8 cellular contexts compared by ENCODE assay signal in the genomic region with DNA sequence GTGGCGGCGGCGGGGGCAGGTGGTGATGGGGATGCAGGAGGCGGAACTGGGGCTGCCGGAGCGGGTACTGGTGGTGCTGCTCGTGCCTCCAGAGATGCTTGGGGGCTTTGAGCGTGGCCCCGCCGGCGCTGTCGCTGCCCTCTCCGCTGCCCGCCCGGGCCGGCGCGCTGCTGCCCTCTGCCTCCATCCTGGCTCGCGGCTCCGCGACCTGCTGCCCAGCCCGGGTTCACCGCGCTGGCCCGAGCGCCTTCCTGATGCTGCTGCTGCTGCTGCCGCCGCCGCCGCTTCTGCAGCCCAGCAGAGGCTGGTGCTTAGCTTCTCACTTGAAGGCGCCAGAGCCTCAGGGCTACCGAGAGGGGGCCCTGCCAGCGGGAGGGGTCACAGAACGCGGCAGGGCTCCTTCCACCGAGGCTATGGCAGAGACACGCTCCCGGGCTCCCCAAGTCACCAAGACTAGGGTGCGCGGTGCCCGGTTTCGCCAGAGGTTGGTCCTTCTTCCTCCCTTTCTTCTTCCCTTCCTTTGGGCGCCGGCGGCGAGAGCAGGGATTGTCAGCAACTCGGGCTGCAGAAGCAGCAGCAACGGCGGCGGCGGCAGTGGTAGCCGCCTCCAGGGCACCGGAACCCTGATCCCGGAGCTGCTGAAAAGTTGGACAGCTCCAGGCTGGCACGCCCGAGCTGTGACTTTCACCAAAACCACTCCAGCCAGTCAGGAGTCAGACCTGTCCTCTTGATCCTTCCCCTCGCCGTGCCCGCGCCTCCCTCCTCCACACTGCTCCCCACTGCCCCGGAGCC. TPM values are rescaled to one million over a fixed set of nuclear protein-coding genes. Genes with fewer than 3 reads are reported as not detected.
DNase-seq lines count a peak whose midpoint lies in the region; ATAC-seq, FAIRE-seq and TF ChIP-seq lines count a peak whose summit lies in the region.

A gene (minus strand): TSS at position 291 of the 792 bp plus-strand sequence.

- H3K4me3 ChIP-seq in ACC112 (ENCODE audit: low read depth, low read length): peak within 1 kb of the TSS; percentile 59; the same call in 1 of the 2 replicates
- no peak within 1 kb of the TSS for H3K4me3 ChIP-seq in GM12865 (ENCODE audit: low read depth, low read length)
- peak within 1 kb of the TSS; percentile 48 to 64 (median 53) for H3K4me3 ChIP-seq in H1 (ENCODE audit: extremely low read depth in 1 of 4, insufficient read depth in 2 of 4, low read depth in 3 of 4, low read length in 4 of 4)
- H3K4me3 ChIP-seq in lung: no peak within 1 kb of the TSS
- H3K4me3 ChIP-seq in suprapubic skin: peak within 1 kb of the TSS; percentile 24

- H3K9ac ChIP-seq in H1 (replicated peaks in 1 of 4; ENCODE audit: extremely low read depth in 1 of 4, low read depth in 3 of 4, low read length in 3 of 4): no peak within 1 kb of the TSS

- H3K9me3 ChIP-seq in H1 (ENCODE audit: insufficient read depth in 2 of 2, low read depth in 1 of 2, low read length in 1 of 2) (no peaks in the 10 kb centered on the region), lung (ENCODE audit: control insufficient read depth in 2 of 2, insufficient read depth in 1 of 2, low read length in 1 of 2) (peaks cover 0 to 2% of the 10 kb centered on the region in 2 donors), suprapubic skin (no peaks in the 10 kb centered on the region)

- H3K23ac ChIP-seq in H1 (ENCODE audit: insufficient read length): no peak within 1 kb of the TSS

- no peak within 1 kb of the TSS for H2BK5ac ChIP-seq in H1 (ENCODE audit: low read depth, low read length)

- TF ChIP-seq CTCF in GM12865 (IDR thresholded peaks at IDR 0.05; ENCODE audit: insufficient read depth, low read depth, low read length, missing control alignments): no peak
- peak in 1 of 3 experiments; percentile 1; a peak in 1 of 4 replicates for TF ChIP-seq CTCF in H1 (IDR thresholded peaks at IDR 0.05; ENCODE audit: control extremely low read depth in 1 of 3, insufficient read depth in 1 of 3, low read depth in 1 of 3, low read length in 3 of 3)
- TF ChIP-seq CTCF in lung (IDR thresholded peaks at IDR 0.05; ENCODE audit: control extremely low read depth, extremely low read depth): no peak
- no peak for TF ChIP-seq CTCF in suprapubic skin (IDR thresholded peaks at IDR 0.05)

- H4K91ac ChIP-seq in H1 (replicated peaks; ENCODE audit: insufficient read length, low read length): no peak within 1 kb of the TSS

- no peaks in the 10 kb centered on the region for H3K4me1 ChIP-seq in ACC112 (ENCODE audit: control insufficient read depth, insufficient read depth, low read length, unreplicated experiment)
- peaks cover 0 to 10% (median 2%) of the 10 kb centered on the region in 4 experiments; a peak in 3 of 7 replicates for H3K4me1 ChIP-seq in H1 (replicated peaks in 1 of 4; ENCODE audit: control insufficient read depth in 3 of 4, insufficient read depth in 4 of 4, low read length in 3 of 4)
- peaks cover 0 to 7% of the 10 kb centered on the region in 2 donors for H3K4me1 ChIP-seq in lung (ENCODE audit: control insufficient read depth in 2 of 2, insufficient read depth in 2 of 2, low read length in 2 of 2)
- H3K4me1 ChIP-seq in suprapubic skin: peaks cover 6% of the 10 kb centered on the region

- no peak within 1 kb of the TSS for H3K4ac ChIP-seq in H1 (replicated peaks; ENCODE audit: insufficient read length, low read depth, low read length)

- no peak for TF ChIP-seq EP300 in H1 (IDR thresholded peaks at IDR 0.05; ENCODE audit: borderline replicate concordance in 1 of 2, low read depth in 2 of 2, low read length in 2 of 2)
- TF ChIP-seq EP300 in suprapubic skin (IDR thresholded peaks at IDR 0.05): no peak

- no peak within 1 kb of the TSS for H2BK120ac ChIP-seq in H1 (replicated peaks; ENCODE audit: low read depth, low read length)

- H2BK12ac ChIP-seq in H1 (ENCODE audit: low read depth, low read length): no peak within 1 kb of the TSS

- ATAC-seq in lung (ENCODE audit: insufficient read depth, low FRiP score): peak; percentile 75
- ATAC-seq in HG02763 (IDR thresholded peaks at IDR 0.05; ENCODE audit: unreplicated experiment): no peak
- no peak for ATAC-seq in GM21367 (IDR thresholded peaks at IDR 0.05; ENCODE audit: unreplicated experiment)

- DNase-seq in GM12865 (ENCODE audit: low read depth) (peak; percentile 16), RPMI8226 (peak; percentile 22), H1 (ENCODE audit: low read depth in 1 of 2, low spot score in 2 of 2) (peak; percentile 61 to 85), lung (ENCODE audit: low spot score) (peak; percentile 57), suprapubic skin (ENCODE audit: low spot score in 2 of 2) (peak; percentile 56 to 78)

- H3K56ac ChIP-seq in H1 (replicated peaks; ENCODE audit: insufficient read length, low read depth, low read length): no peak within 1 kb of the TSS

- H4K8ac ChIP-seq in H1 (ENCODE audit: extremely low read depth, insufficient read depth, low read length): peak within 1 kb of the TSS; percentile 58; the same call in 1 of the 2 replicates

- no peak within 1 kb of the TSS for H2AK5ac ChIP-seq in H1 (ENCODE audit: low read depth, low read length)

- TF ChIP-seq POLR2A in H1 (IDR thresholded peaks at IDR 0.05; ENCODE audit: control extremely low read depth in 1 of 2, low read depth in 2 of 2, low read length in 2 of 2) (no peak), suprapubic skin (IDR thresholded peaks at IDR 0.05) (no peak)

- no peak within 1 kb of the TSS for H2BK20ac ChIP-seq in H1 (ENCODE audit: low read length)

- no peak within 1 kb of the TSS for H4K5ac ChIP-seq in H1 (ENCODE audit: insufficient read length, low read depth, low read length)

- H3K27ac ChIP-seq in ACC112 (ENCODE audit: low read depth, low read length) (no peak within 1 kb of the TSS), H1 (ENCODE audit: low read depth, low read length) (no peak within 1 kb of the TSS), lung (ENCODE audit: low read depth in 1 of 2, low read length in 1 of 2) (no peak within 1 kb of the TSS), suprapubic skin (no peak within 1 kb of the TSS)

- no peaks in the 10 kb centered on the region for H3K36me3 ChIP-seq in ACC112 (ENCODE audit: insufficient read depth, low read length)
- no peaks in the 10 kb centered on the region for H3K36me3 ChIP-seq in H1 (ENCODE audit: control insufficient read depth in 2 of 4, insufficient read depth in 4 of 4, low read length in 3 of 4)
- no peaks in the 10 kb centered on the region for H3K36me3 ChIP-seq in lung (ENCODE audit: control insufficient read depth in 2 of 2, insufficient read depth in 2 of 2, low read length in 2 of 2)
- H3K36me3 ChIP-seq in suprapubic skin: no peaks in the 10 kb centered on the region

- 3% methylated on average over 29 of the region's 62 CpGs; no CpG with 5 or more reads in 1 of the 2 experiments for WGBS in H1 (ENCODE audit: extremely low coverage in 1 of 2, insufficient coverage in 1 of 2, insufficient read length in 1 of 2, insufficient replicate concordance in 2 of 2, low coverage in 1 of 2, low lambda C conversion rate in 2 of 2, missing lambda C conversion rate in 1 of 2), 2 experiments
- WGBS in lung, 2 donors: 4 to 10% methylated on average over 52 to 62 of the region's 62 CpGs
- WGBS in suprapubic skin: 2% methylated on average over 18 of the region's 62 CpGs

- H3K79me2 ChIP-seq in ACC112 (ENCODE audit: control insufficient read depth, insufficient read depth, low read length, unreplicated experiment): no peaks in the 10 kb centered on the region
- no peaks in the 10 kb centered on the region for H3K79me2 ChIP-seq in H1 (ENCODE audit: control insufficient read depth in 1 of 2, insufficient read depth in 2 of 2, low read length in 2 of 2)

- TF ChIP-seq RAD21 in H1 (IDR thresholded peaks at IDR 0.05 in 1 of 2, conservative IDR thresholded peaks at IDR 0.05 in 1 of 2; ENCODE audit: low read depth in 2 of 2, low read length in 2 of 2): no peak; a peak in 1 of 4 replicates

- FAIRE-seq in H1 (lab: Jason Lieb, UNC): peak; percentile 62

- H3K27me3 ChIP-seq in ACC112 (ENCODE audit: insufficient read depth, low read length) (peaks cover 60% of the 10 kb centered on the region), H1 (replicated peaks in 1 of 4; ENCODE audit: control insufficient read depth in 3 of 4, extremely low read depth in 1 of 4, insufficient read depth in 3 of 4, low read length in 3 of 4) (peaks cover 9 to 38% (median 32%) of the 10 kb centered on the region in 4 experiments), lung (ENCODE audit: control insufficient read depth, insufficient read depth) (peaks cover 6% of the 10 kb centered on the region), suprapubic skin (peaks cover 43% of the 10 kb centered on the region)

- no peak within 1 kb of the TSS for H3K18ac ChIP-seq in H1 (ENCODE audit: extremely low read depth, low read length)

- peak within 1 kb of the TSS; percentile 97 to 98 for H3K4me2 ChIP-seq in H1 (ENCODE audit: insufficient read depth in 1 of 2, low read depth in 2 of 2, low read length in 2 of 2)

- no peak within 1 kb of the TSS for H2AFZ ChIP-seq in ACC112 (ENCODE audit: low read length, unreplicated experiment)
- H2AFZ ChIP-seq in H1 (ENCODE audit: low read length): peak within 1 kb of the TSS; percentile 86

- CTCF ChIA-PET in H1 (lab: Charles Lee; ENCODE audit: partially characterized antibody): interaction anchor here (0.8 to 1.5 kb wide), 5 partner anchors 9 to 122 kb away, joined by 3 to 6 read pairs (median 3); no protein-coding TSS in a partner anchor

- no peak within 1 kb of the TSS for H2BK15ac ChIP-seq in H1 (ENCODE audit: low read length)

- H3K23me2 ChIP-seq in H1 (ENCODE audit: low read depth, low read length): peaks cover 21% of the 10 kb centered on the region

- no peak within 1 kb of the TSS for H3K14ac ChIP-seq in H1 (ENCODE audit: insufficient read length)

- H3K79me1 ChIP-seq in H1 (ENCODE audit: low read depth, low read length): no peaks in the 10 kb centered on the region

- POLR2A ChIA-PET in H1 (lab: Charles Lee; ENCODE audit: partially characterized antibody): no interaction called here

- no peaks in the 10 kb centered on the region for H4K20me1 ChIP-seq in H1 (replicated peaks in 1 of 2; ENCODE audit: control insufficient read depth in 1 of 2, insufficient read depth in 2 of 2, low read length in 2 of 2)

TF ChIP-seq in H1, 55 proteins besides CTCF, POLR2A, EP300 and RAD21 (continues in another document):
- no peak for TF ChIP-seq SIX5 (IDR thresholded peaks at IDR 0.05; ENCODE audit: low read depth, low read length)
- no peak for TF ChIP-seq HDAC6 (IDR thresholded peaks at IDR 0.05; ENCODE audit: low read depth, low read length)

RNA-seq across cellular contexts. Expression of the gene that starts here (rescaled TPM):
- 3.1 and 3.7 TPM in 2 replicates for total RNA-seq in H1 (2021; fragmentation: NEBNext Ultra II Directional; extraction: Animal tissue kit (Norgen Biotek cat#: 25700))
- polyA plus RNA-seq in H1 (2011; rRNA removed): 0.88 and 2.3 TPM in 2 replicates
- 0.52 TPM for polyA plus RNA-seq in H1 (2011; cell fraction: cytosol; rRNA removed)
- polyA plus RNA-seq in H1 (2011; cell fraction: nucleus; rRNA removed): 1.9 TPM
- 0.71 to 1.0 TPM (median 0.76 TPM) in 4 replicates for polyA plus RNA-seq in H1 (2012, experiment 1 of 2)
- polyA plus RNA-seq in H1 (2012, experiment 2 of 2): 0.05 TPM
- polyA plus RNA-seq in H1 (2013, experiment 1 of 2): 0.85 TPM
- polyA plus RNA-seq in H1 (2013, experiment 2 of 2): 0.99 TPM
- polyA minus RNA-seq in H1 (2011; rRNA and poly(A)+ RNA removed): 7.3 and 9.0 TPM in 2 replicates
- polyA minus RNA-seq in H1 (2011; cell fraction: cytosol; rRNA and poly(A)+ RNA removed): 1.8 TPM
- polyA minus RNA-seq in H1 (2011; cell fraction: nucleus; rRNA and poly(A)+ RNA removed): 11.8 TPM
- 100 to 1,000 TPM in 1 of 2 donors, 10 to 100 TPM in 1; 74.4 to 167 TPM for total RNA-seq in lung
- 10 to 100 TPM; 12.8 to 14.7 TPM for polyA plus RNA-seq in lung
- 10 to 100 TPM; 26.8 to 57.2 (median 29.9) TPM for total RNA-seq in suprapubic skin

Comparison
In these comparisons a context has a peak if more than half of its experiments do, and no peak if none do; other contexts are left out.
1. H3K4me3 ChIP-seq: peak in ACC112 (single experiment), H1 (4 of 4) and suprapubic skin (single experiment); none in GM12865 (single experiment) and lung (single experiment).
2. DNase-seq: peak in every context shown above with its lines; median percentile 73 in H1; 67 in suprapubic skin; 57 in lung; 22 in RPMI8226; 16 in GM12865.